In the genomic region with DNA sequence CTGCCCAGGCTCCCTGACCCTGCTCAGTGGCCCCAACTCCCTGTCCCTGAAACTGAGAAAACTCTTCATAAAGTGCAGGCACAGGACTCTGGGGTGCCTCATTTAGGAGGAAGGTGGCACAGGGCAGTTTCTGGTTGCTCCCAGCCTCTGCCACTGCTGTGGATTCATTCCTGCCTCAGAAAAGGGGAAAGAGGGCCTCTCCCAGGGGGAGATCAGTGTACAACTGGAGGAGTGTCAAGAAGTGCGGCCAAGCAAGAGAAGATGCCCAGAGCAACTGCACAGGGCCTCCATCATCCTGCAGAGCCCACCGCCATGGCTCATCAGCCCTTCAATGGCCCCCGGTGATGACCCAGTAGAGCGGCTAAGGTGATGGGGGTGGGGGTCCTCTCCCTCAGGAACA, we compare ENCODE assay signal across 1 cellular context.
TF ChIP-seq lines count a peak whose summit lies in the region.

No MANE protein-coding gene starts in this region.

TF ChIP-seq in endothelial cell of umbilical vein, 7 proteins besides CTCF, POLR2A, EP300 and RAD21:
- TF ChIP-seq GATA2 (IDR thresholded peaks at IDR 0.05; ENCODE audit: insufficient read depth, insufficient read length, low read depth, low read length) (no peak), POLR2AphosphoS5 (IDR thresholded peaks at IDR 0.05; ENCODE audit: insufficient read depth, low read depth, low read length) (no peak), FOS (IDR thresholded peaks at IDR 0.05; ENCODE audit: borderline replicate concordance, insufficient read depth, low read length) (no peak), EZH2 (IDR thresholded peaks at IDR 0.05; ENCODE audit: borderline replicate concordance, low read depth, low read length, severe bottlenecking) (no peak), JUN (IDR thresholded peaks at IDR 0.05; ENCODE audit: borderline replicate concordance, insufficient read depth, insufficient read length, low read depth) (no peak), MYC (IDR thresholded peaks at IDR 0.05; ENCODE audit: low read depth, low read length) (no peak)
- TF ChIP-seq, protein P1, sequence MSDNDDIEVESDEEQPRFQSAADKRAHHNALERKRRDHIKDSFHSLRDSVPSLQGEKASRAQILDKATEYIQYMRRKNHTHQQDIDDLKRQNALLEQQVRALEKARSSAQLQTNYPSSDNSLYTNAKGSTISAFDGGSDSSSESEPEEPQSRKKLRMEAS (IDR thresholded peaks at IDR 0.05; ENCODE audit: insufficient read depth, insufficient read length) = no peak
